Comparison of ENCODE assay signal across 8 cellular contexts in genomic region chr15:85412956-85413854, GRCh38. TPM values are rescaled to one million over a fixed set of nuclear protein-coding genes. Genes with fewer than 3 reads are reported as not detected.
DNase-seq lines count a peak whose midpoint lies in the region; ATAC-seq and TF ChIP-seq lines count a peak whose summit lies in the region.

No MANE protein-coding gene starts in this region.

- H3K36me3 Mint-ChIP-seq in osteocyte (ENCODE audit: unreplicated experiment) = peaks cover 2% of the 10 kb centered on the region
- H3K36me3 Mint-ChIP-seq in type B pancreatic cell = peaks cover 17% of the 10 kb centered on the region

- TF ChIP-seq CTCF in osteocyte (IDR thresholded peaks at IDR 0.05) (no peak), type B pancreatic cell (conservative IDR thresholded peaks at IDR 0.05) (no peak)

- H3K9me3 Mint-ChIP-seq in osteocyte (ENCODE audit: unreplicated experiment) (peaks cover 3% of the 10 kb centered on the region), type B pancreatic cell (peaks cover 16% of the 10 kb centered on the region)

- H3K4me1 Mint-ChIP-seq in osteocyte (ENCODE audit: unreplicated experiment) (peaks cover 70% of the 10 kb centered on the region), type B pancreatic cell (ENCODE audit: unreplicated experiment) (peaks cover 29% of the 10 kb centered on the region)

- H3K4me3 Mint-ChIP-seq in osteocyte (ENCODE audit: unreplicated experiment) = peak overlapping the region; percentile 68
- H3K4me3 Mint-ChIP-seq in type B pancreatic cell = peak overlapping the region; percentile 22

- H3K27ac Mint-ChIP-seq in osteocyte (ENCODE audit: unreplicated experiment) (peak overlapping the region; percentile 88), type B pancreatic cell (peak overlapping the region; percentile 44)

- DNase-seq in activated gamma-delta T cell treated with Interleukin-2 at 50 U/mL for 16 hours (peak; percentile 66), activated gamma-delta T cell (lab: John Stamatoyannopoulos, UW) (no peak), NOMO-1 (lab: John Stamatoyannopoulos, UW; ENCODE audit: unreplicated experiment in 2 of 2) (peak; percentile 64 to 90), fibroblast of peridontal ligament (ENCODE audit: extremely low read depth) (peak; percentile 67), osteocyte (ENCODE audit: extremely low spot score, unreplicated experiment) (no peak), type B pancreatic cell (ENCODE audit: extremely low spot score, unreplicated experiment) (no peak)
- DNase-seq in activated CD8-positive, alpha-beta memory T cell treated with anti-CD3 and anti-CD28 coated beads, Interleukin-2, amount 50 U/mL, for 4 hours = peak; percentile 69

- H3K27me3 Mint-ChIP-seq in osteocyte (ENCODE audit: unreplicated experiment) = no peaks in the 10 kb centered on the region
- no peaks in the 10 kb centered on the region for H3K27me3 Mint-ChIP-seq in type B pancreatic cell

- ATAC-seq in HG03025 (IDR thresholded peaks at IDR 0.05; ENCODE audit: low FRiP score, unreplicated experiment) = peak; percentile 97

RNA-seq across cellular contexts. Expression of gene AKAP13, which starts 32.8 kb away (rescaled TPM):
- total RNA-seq in osteocyte = 146 and 161 TPM in 2 replicates
- 60.5 and 75.7 TPM in 2 replicates for total RNA-seq in type B pancreatic cell (ENCODE audit: low replicate concordance)

Comparison
In these comparisons a context has a peak if more than half of its experiments do, and no peak if none do; other contexts are left out.
1. DNase-seq: peak in activated gamma-delta T cell treated with Interleukin-2 at 50 U/mL for 16 hours (single experiment), NOMO-1 (2 of 2), activated CD8-positive, alpha-beta memory T cell treated with anti-CD3 and anti-CD28 coated beads, Interleukin-2, amount 50 U/mL, for 4 hours (single experiment) and fibroblast of peridontal ligament (single experiment); none in activated gamma-delta T cell (single experiment), osteocyte (single experiment) and type B pancreatic cell (single experiment).